ENCODE assay signal across 22 cellular contexts in the genomic region with DNA sequence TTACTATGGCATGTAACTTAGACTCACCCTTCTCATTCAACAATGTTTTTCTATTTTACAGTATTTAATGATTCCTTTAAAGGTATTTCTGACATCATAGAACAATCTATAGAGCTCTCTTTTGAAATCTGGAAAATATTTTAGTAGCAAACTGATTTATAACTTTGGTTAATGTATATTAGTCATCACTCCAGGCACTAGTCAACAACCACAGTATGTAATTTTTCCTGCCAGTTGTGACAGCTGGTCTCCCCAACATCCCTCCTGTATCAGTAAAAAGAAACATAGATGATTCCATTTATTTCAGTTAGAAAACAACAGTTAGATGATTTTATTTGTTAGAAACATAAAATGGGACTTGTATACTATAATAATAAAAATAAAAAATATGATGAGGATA.
"Had no signal": no experiment of that assay in that cellular context is flagged by ENCODE, and none has a peak within 500 bp of the region (broad histone marks: within the 10 kb centered on the region; RNA-seq: fewer than 3 reads in every experiment).

No MANE protein-coding gene starts in this region.

- DNase-seq: activated CD4-positive, alpha-beta T cell treated with anti-CD3 and anti-CD28 coated beads, Interleukin-2, amount 10 ng/mL, durations not matched to agents 7 days and 5 days; activated CD4-positive, CD25-positive, alpha-beta regulatory T cell treated with anti-CD3 and anti-CD28 coated beads, Interleukin-2, amount 50 U/mL, for 72 hours; activated CD8-positive, alpha-beta T cell treated with anti-CD3 and anti-CD28 coated beads, Interleukin-2, amount 10 ng/mL, durations not matched to agents 7 days and 5 days; activated gamma-delta T cell; activated naive CD4-positive, alpha-beta T cell treated with anti-CD3 and anti-CD28 coated beads, Interleukin-2, amount 50 U/mL, for 16 hours; activated naive CD8-positive, alpha-beta T cell treated with anti-CD3 and anti-CD28 coated beads, Interleukin-2, amount 50 U/mL, for 24 hours; anterior cingulate cortex; brain microvascular endothelial cell; caudate nucleus; dermis blood vessel endothelial cell; effector memory CD4-positive, alpha-beta T cell; heart left ventricle; left colon; nephron progenitor cell; pancreas; right cardiac atrium; stimulated activated CD4-positive, alpha-beta T cell treated with anti-CD3 and anti-CD28 coated beads, Interleukin-1b, Interleukin-23, amount 100 ng/mL, for 48 hours; stomach; testis; trophoblast cell; WERI-Rb-1 had no signal

- H3K4me1 ChIP-seq: pancreas, stomach, vagina had no signal

- H3K27me3 ChIP-seq: brain microvascular endothelial cell, heart left ventricle, pancreas, stomach, testis, vagina had no signal

- H3K9me3 ChIP-seq: heart left ventricle, pancreas, stomach, testis, vagina had no signal

- H3K36me3 ChIP-seq: brain microvascular endothelial cell, pancreas, vagina had no signal

- ATAC-seq: activated CD8-positive, alpha-beta T cell treated with anti-CD3 and anti-CD28 coated beads, Interleukin-2, amount 10 ng/mL, durations not matched to agents 7 days and 5 days; activated naive CD8-positive, alpha-beta T cell treated with anti-CD3 and anti-CD28 coated beads, Interleukin-2, amount 50 U/mL, for 24 hours; heart left ventricle; left colon; pancreas; right cardiac atrium had no signal

- H3K27ac ChIP-seq: brain microvascular endothelial cell, pancreas, stomach, testis, vagina, WERI-Rb-1 had no signal

- H3K4me3 ChIP-seq: heart left ventricle, pancreas, stomach, testis, vagina had no signal
